In genomic region chr11:43907028-43907966, GRCh38 we compare ENCODE assay signal across 15 cellular contexts. TPM values are rescaled to one million over a fixed set of nuclear protein-coding genes. Genes with fewer than 3 reads are reported as not detected.
A peak's percentile ranks its signal among the peaks of the same experiment; 100 is the strongest.
DNase-seq lines count a peak whose midpoint lies in the region; ATAC-seq and TF ChIP-seq lines count a peak whose summit lies in the region.
"Had no signal": no experiment of that assay in that cellular context is flagged by ENCODE, and none has a peak within 500 bp of the region (broad histone marks: within the 10 kb centered on the region; RNA-seq: fewer than 3 reads in every experiment).

No MANE protein-coding gene starts in this region.

- H3K4me1 ChIP-seq in left ventricle myocardium inferior (peaks cover 41% of the 10 kb centered on the region), right atrium auricular region (peaks cover 0 to 14% of the 10 kb centered on the region in 2 donors), upper lobe of left lung (peaks cover 0 to 13% (median 4%) of the 10 kb centered on the region in 4 donors), sigmoid colon (peaks cover 0 to 10% (median 0%) of the 10 kb centered on the region in 4 donors)
- H3K4me1 ChIP-seq: parathyroid adenoma had no signal

- H3K27ac ChIP-seq in left ventricle myocardium inferior (replicated peaks) (peak overlapping the region; percentile 74), right atrium auricular region (no peak overlapping the region), upper lobe of left lung (no peak overlapping the region), sigmoid colon (no peak overlapping the region)
- H3K27ac ChIP-seq: parathyroid adenoma, tibial artery had no signal

- H3K4me1 Mint-ChIP-seq in stimulated activated naive B cell treated with anti-CD40 and anti-IgM and Interleukin-4, amounts not matched to agents 10 μg/mL and 1 μg/mL and 100 μg/mL, for 72 hours: peaks cover 12 to 14% of the 10 kb centered on the region in 2 donors

- peaks cover 41% of the 10 kb centered on the region for H3K36me3 ChIP-seq in left ventricle myocardium inferior
- peaks cover 27% of the 10 kb centered on the region for H3K36me3 ChIP-seq in right atrium auricular region
- H3K36me3 ChIP-seq in upper lobe of left lung: peaks cover 0 to 51% (median 8%) of the 10 kb centered on the region in 4 donors
- H3K36me3 ChIP-seq in sigmoid colon: peaks cover 0 to 56% (median 11%) of the 10 kb centered on the region in 4 donors

- H3K27me3 ChIP-seq in left ventricle myocardium inferior (ENCODE audit: low read depth) (no peaks in the 10 kb centered on the region), right atrium auricular region (no peaks in the 10 kb centered on the region), upper lobe of left lung (no peaks in the 10 kb centered on the region), sigmoid colon (no peaks in the 10 kb centered on the region)
- H3K27me3 ChIP-seq: tibial artery had no signal

- 91 to 92% methylated on average over 4 of the region's 4 CpGs for WGBS in upper lobe of left lung, 2 donors
- 90 to 91% methylated on average over 4 of the region's 4 CpGs for WGBS in sigmoid colon, 2 donors

- no peak overlapping the region for H3K4me3 Mint-ChIP-seq in stimulated activated naive B cell treated with anti-CD40 and anti-IgM and Interleukin-4, amounts not matched to agents 10 μg/mL and 1 μg/mL and 100 μg/mL, for 72 hours

- no peak for TF ChIP-seq POLR2A in upper lobe of left lung (IDR thresholded peaks at IDR 0.05)
- TF ChIP-seq POLR2A in sigmoid colon (IDR thresholded peaks at IDR 0.05): no peak

- H3K27me3 Mint-ChIP-seq in stimulated activated naive B cell treated with anti-CD40 and anti-IgM and Interleukin-4, amounts not matched to agents 10 μg/mL and 1 μg/mL and 100 μg/mL, for 72 hours: no peaks in the 10 kb centered on the region

- DNase-seq in left ventricle myocardium inferior (no peak), right atrium auricular region (ENCODE audit: low spot score) (no peak), cerebellar cortex (ENCODE audit: low spot score) (peak; percentile 63), upper lobe of left lung (no peak), sigmoid colon (no peak)
- no peak for DNase-seq in stimulated activated naive B cell treated with anti-CD40 and anti-IgM and Interleukin-4, amounts not matched to agents 10 μg/mL and 1 μg/mL and 100 μg/mL, for 72 hours
- DNase-seq: activated CD4-positive, alpha-beta T cell treated with anti-CD3 and anti-CD28 coated beads, Interleukin-2, amount 50 U/mL, for 4 hours; activated gamma-delta T cell treated with Interleukin-2 at 50 U/mL for 16 hours; effector CD8-positive, alpha-beta T cell; NCI-H2029; SHP77 treated with DMSO at 0.1 percent for 48 hours; tibial artery had no signal

- TF ChIP-seq CTCF in left ventricle myocardium inferior (IDR thresholded peaks at IDR 0.05; ENCODE audit: borderline replicate concordance): no peak
- TF ChIP-seq CTCF in right atrium auricular region (IDR thresholded peaks at IDR 0.05): no peak
- no peak for TF ChIP-seq CTCF in upper lobe of left lung (IDR thresholded peaks at IDR 0.05)
- TF ChIP-seq CTCF in sigmoid colon (IDR thresholded peaks at IDR 0.05): no peak

- ATAC-seq in HG03095 (IDR thresholded peaks at IDR 0.05; ENCODE audit: unreplicated experiment) (peak; percentile 52), upper lobe of left lung (ENCODE audit: low FRiP score in 2 of 2) (no peak), GM21576 (IDR thresholded peaks at IDR 0.05; ENCODE audit: unreplicated experiment) (no peak)
- peak; percentile 48 for ATAC-seq in stimulated activated naive B cell treated with anti-CD40 and anti-IgM and Interleukin-4, amounts not matched to agents 10 μg/mL and 1 μg/mL and 100 μg/mL, for 72 hours (replicated peaks)

- TF ChIP-seq EP300 in upper lobe of left lung (IDR thresholded peaks at IDR 0.05) (no peak), sigmoid colon (IDR thresholded peaks at IDR 0.05) (no peak)

- H3K4me3 ChIP-seq in left ventricle myocardium inferior (no peak overlapping the region), right atrium auricular region (no peak overlapping the region), upper lobe of left lung (no peak overlapping the region), sigmoid colon (no peak overlapping the region)
- H3K4me3 ChIP-seq: tibial artery had no signal

- H3K9me3 ChIP-seq in left ventricle myocardium inferior (replicated peaks) (no peaks in the 10 kb centered on the region), right atrium auricular region (no peaks in the 10 kb centered on the region), upper lobe of left lung (no peaks in the 10 kb centered on the region), sigmoid colon (no peaks in the 10 kb centered on the region)
- H3K9me3 ChIP-seq: tibial artery had no signal

- H3K36me3 Mint-ChIP-seq in stimulated activated naive B cell treated with anti-CD40 and anti-IgM and Interleukin-4, amounts not matched to agents 10 μg/mL and 1 μg/mL and 100 μg/mL, for 72 hours: peaks cover 32 to 59% of the 10 kb centered on the region in 2 donors

- peak overlapping the region; percentile 38 for H3K27ac Mint-ChIP-seq in stimulated activated naive B cell treated with anti-CD40 and anti-IgM and Interleukin-4, amounts not matched to agents 10 μg/mL and 1 μg/mL and 100 μg/mL, for 72 hours

- no peaks in the 10 kb centered on the region for H3K9me3 Mint-ChIP-seq in stimulated activated naive B cell treated with anti-CD40 and anti-IgM and Interleukin-4, amounts not matched to agents 10 μg/mL and 1 μg/mL and 100 μg/mL, for 72 hours

- intact Hi-C loops in left ventricle myocardium inferior (cut with micrococcal nuclease): no loop called here
- intact Hi-C loops in sigmoid colon (cut with DNase I): no loop called here

RNA-seq across cellular contexts. Expression of gene ALKBH3, which starts 26.7 kb away (rescaled TPM):
- total RNA-seq in left ventricle myocardium inferior: 18.1 TPM
- total RNA-seq in right atrium auricular region: 10 to 100 TPM; 10.5 to 19.8 TPM
- total RNA-seq in upper lobe of left lung: 10 to 100 TPM; 23.9 to 60.8 (median 27.6) TPM
- 10 to 100 TPM; 25.7 to 31.2 (median 30.6) TPM for total RNA-seq in sigmoid colon
- polyA plus RNA-seq in sigmoid colon: 10 to 100 TPM; 15.7 to 27.3 (median 22.8) TPM

RNA-seq across cellular contexts. Expression of gene C11orf96, which starts 35.1 kb away (rescaled TPM):
- total RNA-seq in left ventricle myocardium inferior (20.1 TPM), right atrium auricular region (100 to 1,000 TPM in 1 of 2 donors, 10 to 100 TPM in 1; 60.2 to 156 TPM), upper lobe of left lung (100 to 1,000 TPM in 4 of 6 donors, 10 to 100 TPM in 2; 83.2 to 255 (median 168) TPM), sigmoid colon (100 to 1,000 TPM in 2 of 4 donors, 10 to 100 TPM in 2; 47.4 to 336 (median 95.6) TPM)
- 10 to 100 TPM in 2 of 3 donors, 1 to 10 TPM in 1; 7.4 to 29.3 (median 24.6) TPM for polyA plus RNA-seq in sigmoid colon

Comparison
In these comparisons a context has a peak if more than half of its experiments do, and no peak if none do; other contexts are left out.
1. ATAC-seq: peak in HG03095 (single experiment) and stimulated activated naive B cell treated with anti-CD40 and anti-IgM and Interleukin-4, amounts not matched to agents 10 μg/mL and 1 μg/mL and 100 μg/mL, for 72 hours (2 of 2); none in upper lobe of left lung (0 of 2) and GM21576 (single experiment).